24 cellular contexts compared by ENCODE assay signal in the genomic region with DNA sequence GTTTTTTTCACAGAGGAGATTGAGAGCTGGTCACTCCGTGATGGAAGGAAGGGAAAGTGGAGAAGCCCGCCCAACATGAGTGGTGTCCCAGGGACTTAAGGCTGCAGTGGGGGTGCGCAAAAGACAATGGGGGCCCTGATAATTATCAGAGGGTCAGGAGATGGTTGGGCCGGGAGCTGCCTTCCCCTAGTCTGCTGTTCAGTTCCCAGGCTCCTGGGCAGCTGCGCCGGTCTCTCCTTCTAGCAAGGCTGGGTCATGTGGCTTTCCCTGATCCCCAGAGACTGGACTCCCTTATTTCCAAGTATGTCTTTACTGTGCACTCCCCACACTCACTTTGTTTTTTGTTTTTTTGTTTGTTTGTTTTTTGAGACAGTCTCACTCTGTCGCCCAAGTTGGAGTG. TPM values are rescaled to one million over a fixed set of nuclear protein-coding genes. Genes with fewer than 3 reads are reported as not detected.
DNase-seq lines count a peak whose midpoint lies in the region; ATAC-seq and TF ChIP-seq lines count a peak whose summit lies in the region.
"Had no signal": no experiment of that assay in that cellular context is flagged by ENCODE, and none has a peak within 500 bp of the region (broad histone marks: within the 10 kb centered on the region; RNA-seq: fewer than 3 reads in every experiment).

No MANE protein-coding gene starts in this region.

- peaks cover 31% of the 10 kb centered on the region for H3K4me1 ChIP-seq in left ventricle myocardium inferior

- ATAC-seq in left cardiac atrium, result no peak
- no peak for ATAC-seq in T-helper 17 cell
- ATAC-seq: HCT116 had no signal

- H3K27ac ChIP-seq in left ventricle myocardium inferior (replicated peaks), result peak overlapping the region; percentile 38
- H3K27ac ChIP-seq: BLaER1, Peyer's patch, SK-N-MC had no signal

- intact Hi-C loops in left ventricle myocardium inferior (cut with micrococcal nuclease) (loop anchor here (10.0 kb wide), 1 partner anchor 154 kb away; no protein-coding TSS in a partner anchor), left cardiac atrium (cut with DNase I) (no loop called here)

- H3K4me1 Mint-ChIP-seq in T-helper 17 cell (peaks cover 20% of the 10 kb centered on the region), nephron (peaks cover 46% of the 10 kb centered on the region)

- H3K4me3 ChIP-seq in left ventricle myocardium inferior, result no peak overlapping the region
- H3K4me3 ChIP-seq: BLaER1, Peyer's patch, SK-N-MC had no signal

- H3K27ac Mint-ChIP-seq in T-helper 17 cell (peak overlapping the region; percentile 98), nephron (peak overlapping the region; percentile 19 to 77 (median 69))

- no peak for TF ChIP-seq CTCF in left ventricle myocardium inferior (IDR thresholded peaks at IDR 0.05; ENCODE audit: borderline replicate concordance)
- TF ChIP-seq CTCF in nephron (IDR thresholded peaks at IDR 0.05; ENCODE audit: unreplicated experiment in 3 of 3), result no peak

- H3K9me3 ChIP-seq in left ventricle myocardium inferior (replicated peaks), result no peaks in the 10 kb centered on the region
- H3K9me3 ChIP-seq in T-helper 17 cell (ENCODE audit: control insufficient read depth, low read length, poor library complexity, severe bottlenecking), result no peaks in the 10 kb centered on the region
- H3K9me3 ChIP-seq: BLaER1, Peyer's patch had no signal

- no peaks in the 10 kb centered on the region for H3K9me3 Mint-ChIP-seq in nephron
- H3K9me3 Mint-ChIP-seq: CD4-positive, alpha-beta T cell had no signal

- H3K36me3 Mint-ChIP-seq in T-helper 17 cell (ENCODE audit: low read depth) (no peaks in the 10 kb centered on the region), nephron (ENCODE audit: low read depth) (no peaks in the 10 kb centered on the region)

- H3K27me3 Mint-ChIP-seq in T-helper 17 cell (no peaks in the 10 kb centered on the region), nephron (ENCODE audit: low read depth) (peaks cover 24% of the 10 kb centered on the region)
- H3K27me3 Mint-ChIP-seq: CD4-positive, alpha-beta T cell had no signal

- no peak overlapping the region for H3K4me3 Mint-ChIP-seq in T-helper 17 cell
- peak overlapping the region in 1 of 3 experiments; percentile 59 for H3K4me3 Mint-ChIP-seq in nephron
- H3K4me3 Mint-ChIP-seq: CD4-positive, alpha-beta T cell had no signal

- DNase-seq in left ventricle myocardium inferior, result no peak
- no peak for DNase-seq in left cardiac atrium
- no peak for DNase-seq in T-helper 17 cell
- DNase-seq in activated CD4-positive, alpha-beta T cell treated with anti-CD3 and anti-CD28 coated beads for 4 hours, result no peak
- no peak for DNase-seq in NCI-H748 treated with DMSO at 0.1 percent for 48 hours (lab: John Stamatoyannopoulos, UW)
- DNase-seq in NCI-H1092 (lab: John Stamatoyannopoulos, UW), result no peak
- DNase-seq: CD4-positive, alpha-beta T cell; COR-L47; GOT3; NCI-H1048; NCI-H1417 treated with DMSO at 0.1 percent for 48 hours; NCI-H1694 treated with DMSO at 0.1 percent for 48 hours; NCI-H2081; NCI-H2227 treated with DMSO at 0.1 percent for 48 hours; NCI-H526 treated with DMSO at 0.1 percent for 48 hours; OCI-M1; Peyer's patch; SIG-M5 had no signal

- H3K36me3 ChIP-seq in left ventricle myocardium inferior, result no peaks in the 10 kb centered on the region
- H3K36me3 ChIP-seq: BLaER1, Peyer's patch had no signal

- H3K27me3 ChIP-seq in left ventricle myocardium inferior (ENCODE audit: low read depth), result no peaks in the 10 kb centered on the region
- H3K27me3 ChIP-seq: BLaER1, Peyer's patch had no signal

RNA-seq across cellular contexts. Expression of a gene that starts 16.2 kb away (rescaled TPM):
- total RNA-seq in left ventricle myocardium inferior, result 24.1 TPM
- total RNA-seq in left cardiac atrium, result 10 to 100 TPM; 45.7 to 70.8 TPM
- not detected for total RNA-seq in T-helper 17 cell
- total RNA-seq: CD4-positive, alpha-beta T cell had no signal

RNA-seq across cellular contexts. Expression of a gene that starts 18.6 kb away (rescaled TPM):
- 3.9 TPM for total RNA-seq in left ventricle myocardium inferior
- total RNA-seq in left cardiac atrium, result 1 to 10 TPM; 5.5 to 7.7 TPM
- 1 to 10 TPM in 1 of 2 donors, not detected in 1; 1.1 TPM for total RNA-seq in T-helper 17 cell
- total RNA-seq: A172; CD4-positive, alpha-beta T cell; NCI-H460 had no signal

RNA-seq across cellular contexts. Expression of a gene that starts 20.0 kb away (rescaled TPM):
- total RNA-seq in left ventricle myocardium inferior (13.8 TPM), left cardiac atrium (10 to 100 TPM; 16.0 to 18.9 TPM), T-helper 17 cell (10 to 100 TPM; 38.3 to 48.7 TPM)

RNA-seq across cellular contexts. Expression of a gene that starts 53.9 kb away (rescaled TPM):
- not detected for total RNA-seq in left ventricle myocardium inferior
- total RNA-seq in left cardiac atrium, result not detected
- not detected for total RNA-seq in T-helper 17 cell
- total RNA-seq: A172, NCI-H460, Peyer's patch had no signal

Comparison
In these comparisons a context has a peak if more than half of its experiments do, and no peak if none do; other contexts are left out.
1. RNA of a gene that starts 16.2 kb away (total RNA-seq): 45.7 to 70.8 TPM in left cardiac atrium and 24.1 TPM in left ventricle myocardium inferior (single experiment); not detected in T-helper 17 cell; every median in the first group is over 10 times any median in the second.